ENCODE assay signal across 16 cellular contexts in the genomic region with DNA sequence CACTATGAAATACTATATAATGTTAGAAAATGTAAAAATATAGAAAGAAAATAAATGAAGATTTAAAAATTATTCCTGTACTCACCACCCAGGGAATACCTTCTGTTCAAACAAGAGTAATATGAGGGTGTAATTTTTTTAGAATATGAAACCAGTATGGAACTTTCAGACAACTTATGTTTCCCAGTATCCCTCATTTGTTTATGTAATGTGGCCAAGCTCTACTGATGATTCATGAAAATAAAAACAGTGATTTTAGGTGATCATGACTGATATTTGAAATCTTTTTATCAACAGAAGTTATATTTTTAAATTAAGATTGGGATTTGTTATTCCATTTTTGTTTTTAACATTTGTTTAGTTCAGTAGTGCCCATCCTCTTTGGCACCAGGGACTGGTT. TPM values are rescaled to one million over a fixed set of nuclear protein-coding genes. Genes with fewer than 3 reads are reported as not detected.
DNase-seq lines count a peak whose midpoint lies in the region; ATAC-seq and TF ChIP-seq lines count a peak whose summit lies in the region.
"Had no signal": no experiment of that assay in that cellular context is flagged by ENCODE, and none has a peak within 500 bp of the region (broad histone marks: within the 10 kb centered on the region; RNA-seq: fewer than 3 reads in every experiment).

No MANE protein-coding gene starts in this region.

- CTCF ChIA-PET in MCF 10A (lab: Yijun Ruan, JAX): interaction anchor here (0.6 to 1.2 kb wide), 2 partner anchors 13 to 97 kb away, joined by 3 read pairs; no protein-coding TSS in a partner anchor

- no peak overlapping the region for H3K4me3 ChIP-seq in breast epithelium
- no peak overlapping the region for H3K4me3 ChIP-seq in effector memory CD4-positive, alpha-beta T cell (ENCODE audit: insufficient read depth, low read depth, low read length, poor library complexity, severe bottlenecking)

- no peak for ATAC-seq in central memory CD8-positive, alpha-beta T cell (replicated peaks; ENCODE audit: extremely low read depth, poor library complexity, severe bottlenecking)
- ATAC-seq in GM21447 (IDR thresholded peaks at IDR 0.05; ENCODE audit: unreplicated experiment) (no peak), esophagus mucosa (no peak)

- TF ChIP-seq CTCF in MCF 10A (IDR thresholded peaks at IDR 0.05; ENCODE audit: unreplicated experiment) (no peak), breast epithelium (IDR thresholded peaks at IDR 0.05) (no peak)

- intact Hi-C loops in MCF 10A (cut with micrococcal nuclease): no loop called here
- intact Hi-C loops in breast epithelium (cut with DNase I; ENCODE audit: low total_unique reads): no loop called here

- H3K4me3 Mint-ChIP-seq in MCF 10A (ENCODE audit: unreplicated experiment): no peak overlapping the region
- peak overlapping the region; percentile 25 for H3K4me3 Mint-ChIP-seq in central memory CD8-positive, alpha-beta T cell

- POLR2A ChIA-PET in MCF 10A (lab: Yijun Ruan, JAX): interaction anchor here (0.6 to 1.7 kb wide), 6 partner anchors 16 to 97 kb away, joined by 3 to 18 read pairs (median 3); a partner anchor contains a TSS

- peaks cover 38% of the 10 kb centered on the region for H3K4me1 Mint-ChIP-seq in MCF 10A (ENCODE audit: insufficient read depth, unreplicated experiment)
- H3K4me1 Mint-ChIP-seq in central memory CD8-positive, alpha-beta T cell: peaks cover 73% of the 10 kb centered on the region

- no peak overlapping the region for H3K27ac ChIP-seq in breast epithelium
- no peak overlapping the region for H3K27ac ChIP-seq in effector memory CD4-positive, alpha-beta T cell (ENCODE audit: insufficient read depth, low read length, poor library complexity, severe bottlenecking)
- H3K27ac ChIP-seq: 22Rv1 had no signal

- H3K27me3 ChIP-seq in breast epithelium: no peaks in the 10 kb centered on the region
- H3K27me3 ChIP-seq in effector memory CD4-positive, alpha-beta T cell (replicated peaks; ENCODE audit: control insufficient read depth, insufficient read depth, low read length, poor library complexity, severe bottlenecking): no peaks in the 10 kb centered on the region

- H3K36me3 Mint-ChIP-seq in MCF 10A (ENCODE audit: insufficient read depth, unreplicated experiment): no peaks in the 10 kb centered on the region
- H3K36me3 Mint-ChIP-seq in central memory CD8-positive, alpha-beta T cell (ENCODE audit: insufficient read depth): peaks cover 9% of the 10 kb centered on the region

- H3K9me3 Mint-ChIP-seq in MCF 10A (ENCODE audit: unreplicated experiment): no peaks in the 10 kb centered on the region
- no peaks in the 10 kb centered on the region for H3K9me3 Mint-ChIP-seq in central memory CD8-positive, alpha-beta T cell

- DNase-seq in MCF 10A (ENCODE audit: unreplicated experiment): peak; percentile 2
- DNase-seq in breast epithelium (ENCODE audit: low spot score in 2 of 2): no peak
- no peak for DNase-seq in central memory CD8-positive, alpha-beta T cell (ENCODE audit: low spot score in 2 of 2)
- peak; percentile 18 for DNase-seq in hepatic stellate cell (ENCODE audit: low spot score)
- no peak for DNase-seq in mucosa of gallbladder (ENCODE audit: low spot score)
- DNase-seq in effector memory CD4-positive, alpha-beta T cell: no peak
- DNase-seq: C1 segment of cervical spinal cord, NCI-H1092, NCI-H1694, NCI-H2107, NCI-H226, NCI-H526 treated with DMSO at 0.1 percent for 48 hours, RPMI8226 had no signal

- no peaks in the 10 kb centered on the region for H3K9me3 ChIP-seq in breast epithelium
- no peaks in the 10 kb centered on the region for H3K9me3 ChIP-seq in effector memory CD4-positive, alpha-beta T cell (ENCODE audit: control insufficient read depth, low read length)

- BruUV-seq in MCF 10A (replicated peaks; lab: Mats Ljungman, UMichigan): no TSS peak

- H3K4me1 ChIP-seq in breast epithelium: no peaks in the 10 kb centered on the region
- H3K4me1 ChIP-seq in effector memory CD4-positive, alpha-beta T cell (ENCODE audit: control insufficient read depth, insufficient read depth, low read length, poor library complexity, severe bottlenecking): peaks cover 20% of the 10 kb centered on the region

- H3K27me3 Mint-ChIP-seq in MCF 10A (ENCODE audit: insufficient read depth, unreplicated experiment): no peaks in the 10 kb centered on the region
- H3K27me3 Mint-ChIP-seq in central memory CD8-positive, alpha-beta T cell: no peaks in the 10 kb centered on the region

- TF ChIP-seq POLR2A in breast epithelium (IDR thresholded peaks at IDR 0.05): no peak

- no peak overlapping the region for H3K27ac Mint-ChIP-seq in MCF 10A (ENCODE audit: low read depth, unreplicated experiment)
- H3K27ac Mint-ChIP-seq in central memory CD8-positive, alpha-beta T cell (ENCODE audit: low read depth): peak overlapping the region; percentile 38

- H3K36me3 ChIP-seq in breast epithelium: no peaks in the 10 kb centered on the region
- H3K36me3 ChIP-seq in effector memory CD4-positive, alpha-beta T cell (ENCODE audit: control insufficient read depth, insufficient read depth, low read length): no peaks in the 10 kb centered on the region

RNA-seq across cellular contexts. Expression of a gene that starts 18.8 kb away (rescaled TPM):
- total RNA-seq in MCF 10A (2022) (57.3 and 71.9 TPM in 2 replicates), breast epithelium (10 to 100 TPM; 63.2 to 94.4 (median 76.4) TPM), mucosa of gallbladder (38.5 TPM), esophagus mucosa (54.1 TPM)

Comparison
In these comparisons a context has a peak if more than half of its experiments do, and no peak if none do; other contexts are left out.
1. DNase-seq: peak in MCF 10A (single experiment) and hepatic stellate cell (single experiment); none in breast epithelium (0 of 2), central memory CD8-positive, alpha-beta T cell (0 of 2), mucosa of gallbladder (single experiment) and effector memory CD4-positive, alpha-beta T cell (0 of 3).